10 cellular contexts compared by ENCODE assay signal in the genomic region with DNA sequence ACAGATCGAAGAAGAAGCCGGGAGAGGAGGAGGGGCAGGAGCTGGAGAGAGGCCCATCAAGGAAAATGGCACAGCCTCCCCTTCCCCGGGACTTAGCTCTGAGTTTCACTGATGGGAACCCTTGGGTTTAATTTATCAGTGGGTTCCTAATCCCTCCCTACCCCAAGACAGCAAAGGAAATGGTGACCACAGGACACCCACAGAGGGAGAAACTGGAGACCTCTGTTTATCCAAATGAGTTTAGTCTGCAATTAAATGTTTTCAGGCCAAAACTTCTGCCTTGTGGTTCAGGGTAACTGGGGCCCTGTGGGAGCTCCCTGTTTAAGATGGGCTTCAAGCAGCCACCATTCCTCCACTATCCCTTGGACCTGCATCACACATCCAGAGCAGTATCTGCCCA.
"Had no signal": no experiment of that assay in that cellular context is flagged by ENCODE, and none has a peak within 500 bp of the region (broad histone marks: within the 10 kb centered on the region; RNA-seq: fewer than 3 reads in every experiment).

No MANE protein-coding gene starts in this region.

- FAIRE-seq: HTR-8/SVneo, K562 had no signal

- DNase-seq: GM23248, GOT3, H7, HFFc6, IMR-90, KG1 had no signal

- H3K27ac ChIP-seq: GM23248 had no signal

- H3K4me3 ChIP-seq: GM23248, HAP-1, K562 had no signal

- H3K36me3 ChIP-seq: HAP-1 had no signal

- H3K9ac ChIP-seq: GM23248 had no signal

- H3K9me3 ChIP-seq: HAP-1 had no signal

- H2AFZ ChIP-seq: GM23248 had no signal

- H3K4me1 ChIP-seq: HAP-1 had no signal

- ATAC-seq: HCT116, K562 had no signal
